ENCODE assay signal across 2 cellular contexts in the genomic region with DNA sequence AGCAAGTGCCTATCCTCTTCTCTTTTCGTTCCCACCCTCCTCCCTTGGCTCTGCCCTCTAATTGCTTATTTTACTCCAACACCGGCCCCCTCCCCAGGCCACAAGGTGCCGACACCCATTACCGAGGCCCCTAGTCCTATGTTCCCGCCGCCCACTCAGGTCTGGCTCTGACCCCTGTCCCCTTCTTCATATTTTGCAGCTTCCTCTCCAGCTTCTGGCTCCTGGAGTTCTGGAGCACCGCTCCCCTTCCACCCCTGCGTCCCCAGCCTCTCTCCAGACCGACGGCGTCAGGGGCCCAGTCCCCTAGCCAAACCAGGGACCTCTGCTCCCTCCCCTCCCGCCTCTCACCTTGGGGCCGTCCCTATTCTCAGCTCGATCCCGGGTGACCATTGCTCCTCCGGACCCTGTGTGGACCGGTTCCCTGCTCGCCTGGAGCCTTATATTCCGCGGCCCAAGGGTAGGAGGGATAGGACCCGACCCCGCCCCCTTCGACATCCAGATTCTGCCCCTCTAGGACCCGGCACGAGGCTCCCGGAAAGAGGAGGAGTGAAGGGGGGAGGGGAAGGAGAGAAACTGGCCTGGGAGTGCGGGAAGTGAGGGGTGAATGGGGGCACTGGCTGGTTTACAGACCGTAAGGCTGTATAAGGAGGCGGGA.
TF ChIP-seq lines count a peak whose summit lies in the region.

A gene (minus strand): TSS at position 412 of the 655 bp plus-strand sequence. CDS start 22 bp downstream, at position 390.

TF ChIP-seq in A549, 52 proteins besides CTCF, POLR2A, EP300 and RAD21 (continued from another document):
- TF ChIP-seq, protein P1, sequence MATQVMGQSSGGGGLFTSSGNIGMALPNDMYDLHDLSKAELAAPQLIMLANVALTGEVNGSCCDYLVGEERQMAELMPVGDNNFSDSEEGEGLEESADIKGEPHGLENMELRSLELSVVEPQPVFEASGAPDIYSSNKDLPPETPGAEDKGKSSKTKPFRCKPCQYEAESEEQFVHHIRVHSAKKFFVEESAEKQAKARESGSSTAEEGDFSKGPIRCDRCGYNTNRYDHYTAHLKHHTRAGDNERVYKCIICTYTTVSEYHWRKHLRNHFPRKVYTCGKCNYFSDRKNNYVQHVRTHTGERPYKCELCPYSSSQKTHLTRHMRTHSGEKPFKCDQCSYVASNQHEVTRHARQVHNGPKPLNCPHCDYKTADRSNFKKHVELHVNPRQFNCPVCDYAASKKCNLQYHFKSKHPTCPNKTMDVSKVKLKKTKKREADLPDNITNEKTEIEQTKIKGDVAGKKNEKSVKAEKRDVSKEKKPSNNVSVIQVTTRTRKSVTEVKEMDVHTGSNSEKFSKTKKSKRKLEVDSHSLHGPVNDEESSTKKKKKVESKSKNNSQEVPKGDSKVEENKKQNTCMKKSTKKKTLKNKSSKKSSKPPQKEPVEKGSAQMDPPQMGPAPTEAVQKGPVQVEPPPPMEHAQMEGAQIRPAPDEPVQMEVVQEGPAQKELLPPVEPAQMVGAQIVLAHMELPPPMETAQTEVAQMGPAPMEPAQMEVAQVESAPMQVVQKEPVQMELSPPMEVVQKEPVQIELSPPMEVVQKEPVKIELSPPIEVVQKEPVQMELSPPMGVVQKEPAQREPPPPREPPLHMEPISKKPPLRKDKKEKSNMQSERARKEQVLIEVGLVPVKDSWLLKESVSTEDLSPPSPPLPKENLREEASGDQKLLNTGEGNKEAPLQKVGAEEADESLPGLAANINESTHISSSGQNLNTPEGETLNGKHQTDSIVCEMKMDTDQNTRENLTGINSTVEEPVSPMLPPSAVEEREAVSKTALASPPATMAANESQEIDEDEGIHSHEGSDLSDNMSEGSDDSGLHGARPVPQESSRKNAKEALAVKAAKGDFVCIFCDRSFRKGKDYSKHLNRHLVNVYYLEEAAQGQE (IDR thresholded peaks at IDR 0.05) = no peak

TF ChIP-seq in WTC11, 78 proteins besides CTCF, POLR2A, EP300 and RAD21 (continued from another document):
- TF ChIP-seq, protein P2, sequence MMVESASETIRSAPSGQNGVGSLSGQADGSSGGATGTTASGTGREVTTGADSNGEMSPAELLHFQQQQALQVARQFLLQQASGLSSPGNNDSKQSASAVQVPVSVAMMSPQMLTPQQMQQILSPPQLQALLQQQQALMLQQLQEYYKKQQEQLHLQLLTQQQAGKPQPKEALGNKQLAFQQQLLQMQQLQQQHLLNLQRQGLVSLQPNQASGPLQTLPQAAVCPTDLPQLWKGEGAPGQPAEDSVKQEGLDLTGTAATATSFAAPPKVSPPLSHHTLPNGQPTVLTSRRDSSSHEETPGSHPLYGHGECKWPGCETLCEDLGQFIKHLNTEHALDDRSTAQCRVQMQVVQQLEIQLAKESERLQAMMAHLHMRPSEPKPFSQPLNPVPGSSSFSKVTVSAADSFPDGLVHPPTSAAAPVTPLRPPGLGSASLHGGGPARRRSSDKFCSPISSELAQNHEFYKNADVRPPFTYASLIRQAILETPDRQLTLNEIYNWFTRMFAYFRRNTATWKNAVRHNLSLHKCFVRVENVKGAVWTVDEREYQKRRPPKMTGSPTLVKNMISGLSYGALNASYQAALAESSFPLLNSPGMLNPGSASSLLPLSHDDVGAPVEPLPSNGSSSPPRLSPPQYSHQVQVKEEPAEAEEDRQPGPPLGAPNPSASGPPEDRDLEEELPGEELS (CRISPR knock-in tag; IDR thresholded peaks at IDR 0.05) = peak; percentile 14; the same call in 1 of the 2 replicates
- no peak for TF ChIP-seq ZNF121 (CRISPR knock-in tag; IDR thresholded peaks at IDR 0.05)
- TF ChIP-seq, protein P3, sequence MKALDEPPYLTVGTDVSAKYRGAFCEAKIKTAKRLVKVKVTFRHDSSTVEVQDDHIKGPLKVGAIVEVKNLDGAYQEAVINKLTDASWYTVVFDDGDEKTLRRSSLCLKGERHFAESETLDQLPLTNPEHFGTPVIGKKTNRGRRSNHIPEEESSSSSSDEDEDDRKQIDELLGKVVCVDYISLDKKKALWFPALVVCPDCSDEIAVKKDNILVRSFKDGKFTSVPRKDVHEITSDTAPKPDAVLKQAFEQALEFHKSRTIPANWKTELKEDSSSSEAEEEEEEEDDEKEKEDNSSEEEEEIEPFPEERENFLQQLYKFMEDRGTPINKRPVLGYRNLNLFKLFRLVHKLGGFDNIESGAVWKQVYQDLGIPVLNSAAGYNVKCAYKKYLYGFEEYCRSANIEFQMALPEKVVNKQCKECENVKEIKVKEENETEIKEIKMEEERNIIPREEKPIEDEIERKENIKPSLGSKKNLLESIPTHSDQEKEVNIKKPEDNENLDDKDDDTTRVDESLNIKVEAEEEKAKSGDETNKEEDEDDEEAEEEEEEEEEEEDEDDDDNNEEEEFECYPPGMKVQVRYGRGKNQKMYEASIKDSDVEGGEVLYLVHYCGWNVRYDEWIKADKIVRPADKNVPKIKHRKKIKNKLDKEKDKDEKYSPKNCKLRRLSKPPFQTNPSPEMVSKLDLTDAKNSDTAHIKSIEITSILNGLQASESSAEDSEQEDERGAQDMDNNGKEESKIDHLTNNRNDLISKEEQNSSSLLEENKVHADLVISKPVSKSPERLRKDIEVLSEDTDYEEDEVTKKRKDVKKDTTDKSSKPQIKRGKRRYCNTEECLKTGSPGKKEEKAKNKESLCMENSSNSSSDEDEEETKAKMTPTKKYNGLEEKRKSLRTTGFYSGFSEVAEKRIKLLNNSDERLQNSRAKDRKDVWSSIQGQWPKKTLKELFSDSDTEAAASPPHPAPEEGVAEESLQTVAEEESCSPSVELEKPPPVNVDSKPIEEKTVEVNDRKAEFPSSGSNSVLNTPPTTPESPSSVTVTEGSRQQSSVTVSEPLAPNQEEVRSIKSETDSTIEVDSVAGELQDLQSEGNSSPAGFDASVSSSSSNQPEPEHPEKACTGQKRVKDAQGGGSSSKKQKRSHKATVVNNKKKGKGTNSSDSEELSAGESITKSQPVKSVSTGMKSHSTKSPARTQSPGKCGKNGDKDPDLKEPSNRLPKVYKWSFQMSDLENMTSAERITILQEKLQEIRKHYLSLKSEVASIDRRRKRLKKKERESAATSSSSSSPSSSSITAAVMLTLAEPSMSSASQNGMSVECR (CRISPR knock-in tag; IDR thresholded peaks at IDR 0.05; ENCODE audit: borderline replicate concordance) = peak; percentile 57; the same call in 1 of the 2 replicates
- TF ChIP-seq, protein P4, sequence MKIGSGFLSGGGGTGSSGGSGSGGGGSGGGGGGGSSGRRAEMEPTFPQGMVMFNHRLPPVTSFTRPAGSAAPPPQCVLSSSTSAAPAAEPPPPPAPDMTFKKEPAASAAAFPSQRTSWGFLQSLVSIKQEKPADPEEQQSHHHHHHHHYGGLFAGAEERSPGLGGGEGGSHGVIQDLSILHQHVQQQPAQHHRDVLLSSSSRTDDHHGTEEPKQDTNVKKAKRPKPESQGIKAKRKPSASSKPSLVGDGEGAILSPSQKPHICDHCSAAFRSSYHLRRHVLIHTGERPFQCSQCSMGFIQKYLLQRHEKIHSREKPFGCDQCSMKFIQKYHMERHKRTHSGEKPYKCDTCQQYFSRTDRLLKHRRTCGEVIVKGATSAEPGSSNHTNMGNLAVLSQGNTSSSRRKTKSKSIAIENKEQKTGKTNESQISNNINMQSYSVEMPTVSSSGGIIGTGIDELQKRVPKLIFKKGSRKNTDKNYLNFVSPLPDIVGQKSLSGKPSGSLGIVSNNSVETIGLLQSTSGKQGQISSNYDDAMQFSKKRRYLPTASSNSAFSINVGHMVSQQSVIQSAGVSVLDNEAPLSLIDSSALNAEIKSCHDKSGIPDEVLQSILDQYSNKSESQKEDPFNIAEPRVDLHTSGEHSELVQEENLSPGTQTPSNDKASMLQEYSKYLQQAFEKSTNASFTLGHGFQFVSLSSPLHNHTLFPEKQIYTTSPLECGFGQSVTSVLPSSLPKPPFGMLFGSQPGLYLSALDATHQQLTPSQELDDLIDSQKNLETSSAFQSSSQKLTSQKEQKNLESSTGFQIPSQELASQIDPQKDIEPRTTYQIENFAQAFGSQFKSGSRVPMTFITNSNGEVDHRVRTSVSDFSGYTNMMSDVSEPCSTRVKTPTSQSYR (CRISPR knock-in tag; IDR thresholded peaks at IDR 0.05) = peak; percentile 53; the same call in 1 of the 2 replicates
- peak; percentile 46 for TF ChIP-seq SP1 (CRISPR knock-in tag; conservative IDR thresholded peaks at IDR 0.05)
